1 cellular context compared by ENCODE assay signal in the genomic region with DNA sequence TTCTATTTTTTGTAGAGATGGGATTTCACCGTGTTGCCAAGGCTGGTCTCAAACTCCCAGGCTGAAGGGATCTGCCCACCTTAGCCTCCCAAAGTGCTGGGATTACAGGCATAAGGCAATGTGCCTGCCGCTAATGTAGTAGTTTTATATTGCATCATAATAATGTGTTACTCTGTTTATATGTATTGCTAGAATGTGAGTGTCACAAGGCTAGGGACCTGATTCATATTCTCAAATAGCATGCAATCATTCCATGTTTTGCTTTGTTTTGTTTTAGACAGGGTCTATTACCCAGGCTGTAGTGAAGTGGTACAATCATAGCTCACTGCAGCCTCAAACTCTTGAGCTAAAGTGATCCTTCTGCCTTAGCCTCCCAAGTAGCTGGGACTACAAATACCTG.
TF ChIP-seq lines count a peak whose summit lies in the region.

No MANE protein-coding gene starts in this region.

TF ChIP-seq in HepG2, 621 proteins besides CTCF, POLR2A, EP300 and RAD21:
- TF ChIP-seq, protein P1, sequence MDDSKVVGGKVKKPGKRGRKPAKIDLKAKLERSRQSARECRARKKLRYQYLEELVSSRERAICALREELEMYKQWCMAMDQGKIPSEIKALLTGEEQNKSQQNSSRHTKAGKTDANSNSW (CRISPR knock-in tag; IDR thresholded peaks at IDR 0.05; ENCODE audit: borderline replicate concordance) = no peak
- TF ChIP-seq ATF7 (IDR thresholded peaks at IDR 0.05) = peak; percentile 54
- TF ChIP-seq ATF7 (CRISPR knock-in tag; IDR thresholded peaks at IDR 0.05) = no peak
- no peak for TF ChIP-seq PAX8 (CRISPR knock-in tag; IDR thresholded peaks at IDR 0.05; ENCODE audit: borderline replicate concordance)
- TF ChIP-seq CEBPB (IDR thresholded peaks at IDR 0.05; ENCODE audit: borderline replicate concordance, low read depth, low read length) = peak; percentile 66; the same call in 1 of the 2 replicates
- no peak for TF ChIP-seq ZNF282 (IDR thresholded peaks at IDR 0.05; ENCODE audit: partially characterized antibody)
- no peak for TF ChIP-seq ZNF816 (CRISPR knock-in tag; IDR thresholded peaks at IDR 0.05; ENCODE audit: borderline replicate concordance)
- no peak for TF ChIP-seq ZFP36L2 (CRISPR knock-in tag; IDR thresholded peaks at IDR 0.05)
- TF ChIP-seq, protein P2, sequence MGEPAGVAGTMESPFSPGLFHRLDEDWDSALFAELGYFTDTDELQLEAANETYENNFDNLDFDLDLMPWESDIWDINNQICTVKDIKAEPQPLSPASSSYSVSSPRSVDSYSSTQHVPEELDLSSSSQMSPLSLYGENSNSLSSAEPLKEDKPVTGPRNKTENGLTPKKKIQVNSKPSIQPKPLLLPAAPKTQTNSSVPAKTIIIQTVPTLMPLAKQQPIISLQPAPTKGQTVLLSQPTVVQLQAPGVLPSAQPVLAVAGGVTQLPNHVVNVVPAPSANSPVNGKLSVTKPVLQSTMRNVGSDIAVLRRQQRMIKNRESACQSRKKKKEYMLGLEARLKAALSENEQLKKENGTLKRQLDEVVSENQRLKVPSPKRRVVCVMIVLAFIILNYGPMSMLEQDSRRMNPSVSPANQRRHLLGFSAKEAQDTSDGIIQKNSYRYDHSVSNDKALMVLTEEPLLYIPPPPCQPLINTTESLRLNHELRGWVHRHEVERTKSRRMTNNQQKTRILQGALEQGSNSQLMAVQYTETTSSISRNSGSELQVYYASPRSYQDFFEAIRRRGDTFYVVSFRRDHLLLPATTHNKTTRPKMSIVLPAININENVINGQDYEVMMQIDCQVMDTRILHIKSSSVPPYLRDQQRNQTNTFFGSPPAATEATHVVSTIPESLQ (CRISPR knock-in tag; conservative IDR thresholded peaks at IDR 0.05) = no peak
- no peak for TF ChIP-seq ZNF10 (CRISPR knock-in tag; IDR thresholded peaks at IDR 0.05; ENCODE audit: borderline replicate concordance, low read depth)
